ENCODE assay signal across 32 cellular contexts in genomic region chr10:69415951-69416350, GRCh38. TPM values are rescaled to one million over a fixed set of nuclear protein-coding genes. Genes with fewer than 3 reads are reported as not detected.
"Had no signal": no experiment of that assay in that cellular context is flagged by ENCODE, and none has a peak within 500 bp of the region (broad histone marks: within the 10 kb centered on the region; RNA-seq: fewer than 3 reads in every experiment).

No MANE protein-coding gene starts in this region.

- H3K4me1 ChIP-seq: foreskin keratinocyte had no signal

- H3K9ac ChIP-seq: SK-N-SH had no signal

- ATAC-seq: effector memory CD8-positive, alpha-beta T cell; foreskin keratinocyte; left lung; lower lobe of right lung; right cardiac atrium; stimulated activated memory B cell treated with anti-CD40 and anti-IgM and Interleukin-4, amounts not matched to agents 10 μg/mL and 1 μg/mL and 100 μg/mL, for 72 hours; stimulated activated naive CD8-positive, alpha-beta T cell treated with anti-CD3 and anti-CD28 coated beads, Interleukin-15, amount 100 ng/mL, for 72 hours had no signal

- DNase-seq: activated CD4-positive, alpha-beta memory T cell treated with anti-CD3 and anti-CD28 coated beads for 36 hours; activated CD4-positive, alpha-beta T cell treated with anti-CD3 and anti-CD28 coated beads, Interleukin-2, amount 10 ng/mL, durations not matched to agents 24 days and 14 days; activated CD4-positive, CD25-positive, alpha-beta regulatory T cell treated with anti-CD3 and anti-CD28 coated beads, Interleukin-2, amount 50 U/mL, for 72 hours; activated CD8-positive, alpha-beta memory T cell treated with anti-CD3 and anti-CD28 coated beads, Interleukin-2, amount 50 U/mL, for 4 hours; activated effector memory CD4-positive, alpha-beta T cell treated with anti-CD3 and anti-CD28 coated beads, Interleukin-2, amount 50 U/mL, for 16 hours; activated naive CD4-positive, alpha-beta T cell treated with anti-CD3 and anti-CD28 coated beads for 36 hours; activated naive CD8-positive, alpha-beta T cell treated with anti-CD3 and anti-CD28 coated beads, Interleukin-2, amount 10 ng/mL, durations not matched to agents 7 days and 5 days; activated T-cell treated with anti-CD3 and anti-CD28 coated beads, Interleukin-2, amount 50 U/mL, for 1 hour; cortex of kidney; effector memory CD8-positive, alpha-beta T cell; erythroblast; foreskin keratinocyte; lower lobe of right lung; mesendoderm; nephron progenitor cell; occipital lobe; SK-N-SH; stimulated activated CD4-positive, alpha-beta T cell treated with anti-CD3 and anti-CD28 coated beads, Interleukin-12 subunit alpha, Interleukin-12 subunit beta, amount 100 ng/mL, for 4 hours; stimulated activated CD4-positive, alpha-beta T cell treated with anti-CD3 and anti-CD28 coated beads, Interleukin-4, amount 100 ng/mL, for 1 hour; stimulated activated naive CD8-positive, alpha-beta T cell treated with anti-CD3 and anti-CD28 coated beads, Interleukin-15, amount 100 ng/mL, for 72 hours; SW 1271; T-helper 9 cell; trophoblast cell; WERI-Rb-1 had no signal

- H3K27ac ChIP-seq: ascending aorta, foreskin keratinocyte, left lung, lower lobe of right lung, WERI-Rb-1 had no signal

- H3K4me3 ChIP-seq: ascending aorta, left lung, lower lobe of right lung had no signal

- H3K36me3 ChIP-seq: ascending aorta, left lung, lower lobe of right lung, WERI-Rb-1 had no signal

- H3K27me3 ChIP-seq: ascending aorta, left lung had no signal

- H3K9me3 ChIP-seq: ascending aorta, left lung, lower lobe of right lung, SK-N-SH had no signal

RNA-seq across cellular contexts. Expression of gene TACR2, which starts 0.8 kb away (rescaled TPM):
- total RNA-seq: activated CD4-positive, alpha-beta memory T cell treated with anti-CD3 and anti-CD28 coated beads for 36 hours; activated CD4-positive, alpha-beta T cell treated with anti-CD3 and anti-CD28 coated beads, Interleukin-2, amount 10 ng/mL, durations not matched to agents 24 days and 14 days; activated CD8-positive, alpha-beta memory T cell treated with anti-CD3 and anti-CD28 coated beads for 36 hours; activated naive CD4-positive, alpha-beta T cell treated with anti-CD3 and anti-CD28 coated beads for 36 hours; activated naive CD8-positive, alpha-beta T cell treated with anti-CD3 and anti-CD28 coated beads, Interleukin-2, amount 10 ng/mL, durations not matched to agents 7 days and 5 days; activated T-helper 1 cell treated with anti-CD3 and anti-CD28 coated beads, Interleukin-12 subunit alpha, Interleukin-12 subunit beta, Interleukin-2, Interleukin-4 antibody, amounts not matched to agents 30 ng/mL and 10 ng/mL and 1 ng/mL, durations not matched to agents 14 hours and 24 hours and 36 hours; ascending aorta; foreskin keratinocyte; mononuclear cell; skeletal muscle tissue had no signal
